In genomic region chr21:45162809-45163208, GRCh38 we compare ENCODE assay signal across 23 cellular contexts.
"Had no signal": no experiment of that assay in that cellular context is flagged by ENCODE, and none has a peak within 500 bp of the region (broad histone marks: within the 10 kb centered on the region; RNA-seq: fewer than 3 reads in every experiment).

No MANE protein-coding gene starts in this region.

- H3K27ac Mint-ChIP-seq: activated CD4-positive, alpha-beta memory T cell treated with anti-CD3 and anti-CD28 coated beads for 36 hours; mesothelial cell of epicardium; natural killer cell; T-helper 1 cell treated with Interleukin-12 subunit alpha and Interleukin-12 subunit beta and Interleukin-4 antibody, amounts not matched to agents 30 μg/mL and 1 μg/mL, for 36 hours had no signal

- H3K9me3 ChIP-seq: left ventricle myocardium inferior, neutrophil, pancreas, sigmoid colon, transverse colon, uterus had no signal

- DNase-seq: activated CD4-positive, alpha-beta memory T cell treated with anti-CD3 and anti-CD28 coated beads for 36 hours; activated CD4-positive, alpha-beta T cell treated with anti-CD3 and anti-CD28 coated beads for 48 hours; activated CD4-positive, CD25-positive, alpha-beta regulatory T cell; activated gamma-delta T cell treated with Interleukin-2 at 50 U/mL for 16 hours; activated T-cell treated with anti-CD3 and anti-CD28 coated beads for 4 hours; effector memory CD4-positive, alpha-beta T cell; hippocampal formation; left ventricle myocardium inferior; mammary epithelial cell; natural killer cell; pancreas; stimulated activated CD4-positive, alpha-beta T cell treated with anti-CD3 and anti-CD28 coated beads, Interleukin-12 subunit alpha, Interleukin-12 subunit beta, amount 100 ng/mL, for 4 hours; stimulated activated CD4-positive, alpha-beta T cell treated with anti-CD3 and anti-CD28 coated beads, Interleukin-4, amount 100 ng/mL, for 4 hours; stimulated activated naive CD8-positive, alpha-beta T cell treated with anti-CD3 and anti-CD28 coated beads, Interleukin-15, amount 100 ng/mL, for 72 hours; transverse colon; uterus had no signal

- H3K27me3 Mint-ChIP-seq: activated CD4-positive, alpha-beta memory T cell treated with anti-CD3 and anti-CD28 coated beads for 36 hours; brain; stimulated activated naive CD8-positive, alpha-beta T cell treated with anti-CD3 and anti-CD28 coated beads, Interleukin-15, amount 100 ng/mL, for 72 hours had no signal

- H3K4me1 ChIP-seq: pancreas had no signal

- H3K27ac ChIP-seq: left ventricle myocardium inferior, neutrophil, pancreas, transverse colon, uterus had no signal

- H3K4me3 Mint-ChIP-seq: activated CD4-positive, alpha-beta memory T cell treated with anti-CD3 and anti-CD28 coated beads for 36 hours; brain; mesothelial cell of epicardium; natural killer cell; stimulated activated naive CD8-positive, alpha-beta T cell treated with anti-CD3 and anti-CD28 coated beads, Interleukin-15, amount 100 ng/mL, for 72 hours; T-helper 1 cell treated with Interleukin-12 subunit alpha and Interleukin-12 subunit beta and Interleukin-4 antibody, amounts not matched to agents 30 μg/mL and 1 μg/mL, for 36 hours had no signal

- ATAC-seq: activated naive CD4-positive, alpha-beta T cell treated with anti-CD3 and anti-CD28 coated beads, Interleukin-2, amount 50 U/mL, for 72 hours; esophagus mucosa; natural killer cell; pancreas; stimulated activated naive CD8-positive, alpha-beta T cell treated with anti-CD3 and anti-CD28 coated beads, Interleukin-15, amount 100 ng/mL, for 72 hours had no signal

- H3K9me3 Mint-ChIP-seq: activated CD4-positive, alpha-beta memory T cell treated with anti-CD3 and anti-CD28 coated beads for 36 hours; activated naive CD4-positive, alpha-beta T cell treated with anti-CD3 and anti-CD28 coated beads, Interleukin-2, amount 50 U/mL, for 72 hours; brain; mesothelial cell of epicardium; natural killer cell; stimulated activated naive CD8-positive, alpha-beta T cell treated with anti-CD3 and anti-CD28 coated beads, Interleukin-15, amount 100 ng/mL, for 72 hours; T-helper 1 cell treated with Interleukin-12 subunit alpha and Interleukin-12 subunit beta and Interleukin-4 antibody, amounts not matched to agents 30 μg/mL and 1 μg/mL, for 36 hours had no signal

- H3K4me1 Mint-ChIP-seq: natural killer cell had no signal

- H3K27me3 ChIP-seq: neutrophil, pancreas, sigmoid colon, transverse colon, uterus had no signal

- H3K4me3 ChIP-seq: left ventricle myocardium inferior, pancreas, sigmoid colon, transverse colon, uterus had no signal

- H3K36me3 ChIP-seq: left ventricle myocardium inferior, neutrophil, pancreas, transverse colon, uterus had no signal

- H3K36me3 Mint-ChIP-seq: activated naive CD4-positive, alpha-beta T cell treated with anti-CD3 and anti-CD28 coated beads, Interleukin-2, amount 50 U/mL, for 72 hours; brain; mesothelial cell of epicardium; natural killer cell had no signal
